Comparison of ENCODE assay signal across 25 cellular contexts in genomic region chr2:224136394-224136793, GRCh38.
"Had no signal": no experiment of that assay in that cellular context is flagged by ENCODE, and none has a peak within 500 bp of the region (broad histone marks: within the 10 kb centered on the region; RNA-seq: fewer than 3 reads in every experiment).

No MANE protein-coding gene starts in this region.

- H3K9me3 Mint-ChIP-seq: activated naive CD4-positive, alpha-beta T cell treated with anti-CD3 and anti-CD28 coated beads, Interleukin-2, amount 50 U/mL, for 24 hours; T-cell had no signal

- H3K4me3 Mint-ChIP-seq: activated CD8-positive, alpha-beta T cell treated with anti-CD3 and anti-CD28 coated beads, Interleukin-2, amount 10 ng/mL, durations not matched to agents 7 days and 5 days; activated naive CD4-positive, alpha-beta T cell treated with anti-CD3 and anti-CD28 coated beads, Interleukin-2, amount 50 U/mL, for 24 hours; T-cell had no signal

- H3K27ac Mint-ChIP-seq: activated CD8-positive, alpha-beta T cell treated with anti-CD3 and anti-CD28 coated beads, Interleukin-2, amount 10 ng/mL, durations not matched to agents 7 days and 5 days; activated naive CD4-positive, alpha-beta T cell treated with anti-CD3 and anti-CD28 coated beads, Interleukin-2, amount 50 U/mL, for 24 hours; T-cell had no signal

- H3K4me1 ChIP-seq: Peyer's patch, SJCRH30 had no signal

- ATAC-seq: activated CD4-positive, CD25-positive, alpha-beta regulatory T cell treated with anti-CD3 and anti-CD28 coated beads, Interleukin-2, amount 50 U/mL, for 24 hours; activated CD8-positive, alpha-beta T cell treated with anti-CD3 and anti-CD28 coated beads, Interleukin-2, amount 10 ng/mL, durations not matched to agents 7 days and 5 days; T-cell had no signal

- H3K4me3 ChIP-seq: cardiac muscle cell, Peyer's patch, SJCRH30 had no signal

- H3K27me3 ChIP-seq: brain microvascular endothelial cell, cardiac muscle cell, Peyer's patch had no signal

- H3K36me3 ChIP-seq: brain microvascular endothelial cell, cardiac muscle cell, Peyer's patch, SJCRH30, WERI-Rb-1 had no signal

- DNase-seq: activated CD4-positive, alpha-beta T cell treated with anti-CD3 and anti-CD28 coated beads for 4 hours; activated CD8-positive, alpha-beta memory T cell treated with anti-CD3 and anti-CD28 coated beads, Interleukin-2, amount 50 U/mL, for 48 hours; activated CD8-positive, alpha-beta T cell treated with anti-CD3 and anti-CD28 coated beads, Interleukin-2, amount 10 ng/mL, durations not matched to agents 7 days and 5 days; activated naive CD4-positive, alpha-beta T cell; activated T-cell treated with anti-CD3 and anti-CD28 coated beads, Interleukin-2, amount 50 U/mL, for 1 hour; amygdala; brain microvascular endothelial cell; KBM-7; NCI-H1092; NCI-H1417; NCI-H2081; NCI-H510A treated with DMSO at 0.1 percent for 48 hours; NCI-H69; NK-92 treated with Interleukin-12 subunit alpha and Interleukin-12 subunit beta, amount 100 ng/mL, for 24 hours; OCI-M1; Peyer's patch; Right ventricle myocardium superior; SJCRH30; T-cell; T-helper 2 cell; WERI-Rb-1 had no signal

- H3K4me1 Mint-ChIP-seq: activated naive CD4-positive, alpha-beta T cell treated with anti-CD3 and anti-CD28 coated beads, Interleukin-2, amount 50 U/mL, for 24 hours; T-cell had no signal

- H3K27ac ChIP-seq: brain microvascular endothelial cell, cardiac muscle cell, Peyer's patch, RWPE1, SJCRH30, WERI-Rb-1 had no signal

- H3K36me3 Mint-ChIP-seq: activated naive CD4-positive, alpha-beta T cell treated with anti-CD3 and anti-CD28 coated beads, Interleukin-2, amount 50 U/mL, for 24 hours; T-cell had no signal

- H3K9me3 ChIP-seq: Peyer's patch, SJCRH30 had no signal
